Comparison of ENCODE assay signal across 8 cellular contexts in genomic region chr6:69732640-69733039, GRCh38.
DNase-seq lines count a peak whose midpoint lies in the region; ATAC-seq and TF ChIP-seq lines count a peak whose summit lies in the region.

No MANE protein-coding gene starts in this region.

- H3K4me3 ChIP-seq in left ventricle myocardium inferior: no peak overlapping the region
- H3K4me3 ChIP-seq in heart right ventricle: no peak overlapping the region
- H3K4me3 ChIP-seq in astrocyte of the spinal cord (ENCODE audit: low read depth, low read length): no peak overlapping the region

- no peaks in the 10 kb centered on the region for H3K9me3 ChIP-seq in left ventricle myocardium inferior (replicated peaks)
- no peaks in the 10 kb centered on the region for H3K9me3 ChIP-seq in heart right ventricle

- H3K27ac ChIP-seq in left ventricle myocardium inferior (replicated peaks): no peak overlapping the region
- H3K27ac ChIP-seq in heart right ventricle: no peak overlapping the region

- H3K36me3 Mint-ChIP-seq in endothelial cell (ENCODE audit: low read depth, unreplicated experiment): no peaks in the 10 kb centered on the region
- peaks cover 3% of the 10 kb centered on the region for H3K36me3 Mint-ChIP-seq in activated T-helper 2 cell treated with anti-CD3 and anti-CD28 coated beads, Interferon-gamma antibody, Interleukin-2, Interleukin-4, amounts not matched to agents 10 μg/mL and 5 μg/mL and 100 μg/mL, durations not matched to agents 14 hours and 24 hours and 36 hours (ENCODE audit: low read depth)

- DNase-seq in left ventricle myocardium inferior (no peak), heart right ventricle (no peak), astrocyte of the spinal cord (ENCODE audit: low read depth, low spot score) (peak; percentile 8), superior temporal gyrus (ENCODE audit: extremely low spot score) (peak; percentile 67), endothelial cell (ENCODE audit: low spot score) (no peak), kidney glomerular epithelial cell (lab: John Stamatoyannopoulos, UW) (no peak)
- no peak for DNase-seq in activated T-helper 2 cell treated with anti-CD3 and anti-CD28 coated beads, Interferon-gamma antibody, Interleukin-2, Interleukin-4, amounts not matched to agents 10 μg/mL and 5 μg/mL and 100 μg/mL, durations not matched to agents 14 hours and 24 hours and 36 hours (ENCODE audit: low spot score)

- intact Hi-C loops in left ventricle myocardium inferior (cut with micrococcal nuclease) (no loop called here), heart right ventricle (cut with DNase I) (loop anchor here in 4 of 10 donors (10.0 kb wide), 3 partner anchors 62 to 382 kb away; partner anchors contain the start of gene LMBRD1 (in 1 of the 4))
- intact Hi-C loops in activated T-helper 2 cell treated with anti-CD3 and anti-CD28 coated beads, Interferon-gamma antibody, Interleukin-2, Interleukin-4, amounts not matched to agents 10 μg/mL and 5 μg/mL and 100 μg/mL, durations not matched to agents 14 hours and 24 hours and 36 hours (cut with micrococcal nuclease): loop anchor here (5.0 to 10.0 kb wide), 2 partner anchors 132 to 375 kb away; partner anchors contain the start of gene COL19A1

- peak; percentile 19 for TF ChIP-seq CTCF in left ventricle myocardium inferior (IDR thresholded peaks at IDR 0.05; ENCODE audit: borderline replicate concordance)
- TF ChIP-seq CTCF in heart right ventricle (IDR thresholded peaks at IDR 0.05): peak in 4 of 9 donors; percentile 10 to 32 (median 20)
- TF ChIP-seq CTCF in astrocyte of the spinal cord (IDR thresholded peaks at IDR 0.05; ENCODE audit: low read depth, low read length): no peak
- no peak for TF ChIP-seq CTCF in endothelial cell (IDR thresholded peaks at IDR 0.05; ENCODE audit: unreplicated experiment)

- ATAC-seq in heart right ventricle (no peak), HG03354 (IDR thresholded peaks at IDR 0.05; ENCODE audit: poor library complexity, severe bottlenecking, unreplicated experiment) (peak; percentile 80)

- no peak overlapping the region for H3K27ac Mint-ChIP-seq in endothelial cell (ENCODE audit: unreplicated experiment)
- no peak overlapping the region for H3K27ac Mint-ChIP-seq in activated T-helper 2 cell treated with anti-CD3 and anti-CD28 coated beads, Interferon-gamma antibody, Interleukin-2, Interleukin-4, amounts not matched to agents 10 μg/mL and 5 μg/mL and 100 μg/mL, durations not matched to agents 14 hours and 24 hours and 36 hours

- H3K4me1 ChIP-seq in left ventricle myocardium inferior: no peaks in the 10 kb centered on the region
- no peaks in the 10 kb centered on the region for H3K4me1 ChIP-seq in heart right ventricle

- in situ Hi-C loops in astrocyte of the spinal cord (cut with HindIII; ENCODE audit: low sequenced_read_pairs): no loop called here

- no peaks in the 10 kb centered on the region for H3K36me3 ChIP-seq in left ventricle myocardium inferior
- peaks cover 0 to 23% (median 0%) of the 10 kb centered on the region in 9 donors for H3K36me3 ChIP-seq in heart right ventricle

- no peaks in the 10 kb centered on the region for H3K4me1 Mint-ChIP-seq in endothelial cell (ENCODE audit: unreplicated experiment)
- no peaks in the 10 kb centered on the region for H3K4me1 Mint-ChIP-seq in activated T-helper 2 cell treated with anti-CD3 and anti-CD28 coated beads, Interferon-gamma antibody, Interleukin-2, Interleukin-4, amounts not matched to agents 10 μg/mL and 5 μg/mL and 100 μg/mL, durations not matched to agents 14 hours and 24 hours and 36 hours (ENCODE audit: low read depth)

- WGBS in heart right ventricle, 2 donors: 51 to 63% methylated on average over 2 of the region's 2 CpGs

- H3K4me3 Mint-ChIP-seq in endothelial cell (ENCODE audit: unreplicated experiment): no peak overlapping the region
- H3K4me3 Mint-ChIP-seq in activated T-helper 2 cell treated with anti-CD3 and anti-CD28 coated beads, Interferon-gamma antibody, Interleukin-2, Interleukin-4, amounts not matched to agents 10 μg/mL and 5 μg/mL and 100 μg/mL, durations not matched to agents 14 hours and 24 hours and 36 hours (ENCODE audit: low read depth): no peak overlapping the region

- no peaks in the 10 kb centered on the region for H3K9me3 Mint-ChIP-seq in endothelial cell (ENCODE audit: unreplicated experiment)
- no peaks in the 10 kb centered on the region for H3K9me3 Mint-ChIP-seq in activated T-helper 2 cell treated with anti-CD3 and anti-CD28 coated beads, Interferon-gamma antibody, Interleukin-2, Interleukin-4, amounts not matched to agents 10 μg/mL and 5 μg/mL and 100 μg/mL, durations not matched to agents 14 hours and 24 hours and 36 hours

- H3K27me3 ChIP-seq in left ventricle myocardium inferior (ENCODE audit: low read depth) (no peaks in the 10 kb centered on the region), heart right ventricle (no peaks in the 10 kb centered on the region)

- no peaks in the 10 kb centered on the region for H3K27me3 Mint-ChIP-seq in endothelial cell (ENCODE audit: unreplicated experiment)
- no peaks in the 10 kb centered on the region for H3K27me3 Mint-ChIP-seq in activated T-helper 2 cell treated with anti-CD3 and anti-CD28 coated beads, Interferon-gamma antibody, Interleukin-2, Interleukin-4, amounts not matched to agents 10 μg/mL and 5 μg/mL and 100 μg/mL, durations not matched to agents 14 hours and 24 hours and 36 hours (ENCODE audit: low read depth)

Comparison
In these comparisons a context has a peak if more than half of its experiments do, and no peak if none do; other contexts are left out.
1. DNase-seq: peak in astrocyte of the spinal cord (single experiment) and superior temporal gyrus (single experiment); none in left ventricle myocardium inferior (single experiment), heart right ventricle (0 of 2), endothelial cell (single experiment), activated T-helper 2 cell treated with anti-CD3 and anti-CD28 coated beads, Interferon-gamma antibody, Interleukin-2, Interleukin-4, amounts not matched to agents 10 μg/mL and 5 μg/mL and 100 μg/mL, durations not matched to agents 14 hours and 24 hours and 36 hours (single experiment) and kidney glomerular epithelial cell (single experiment).